Comparison of ENCODE assay signal across 21 cellular contexts in the genomic region with DNA sequence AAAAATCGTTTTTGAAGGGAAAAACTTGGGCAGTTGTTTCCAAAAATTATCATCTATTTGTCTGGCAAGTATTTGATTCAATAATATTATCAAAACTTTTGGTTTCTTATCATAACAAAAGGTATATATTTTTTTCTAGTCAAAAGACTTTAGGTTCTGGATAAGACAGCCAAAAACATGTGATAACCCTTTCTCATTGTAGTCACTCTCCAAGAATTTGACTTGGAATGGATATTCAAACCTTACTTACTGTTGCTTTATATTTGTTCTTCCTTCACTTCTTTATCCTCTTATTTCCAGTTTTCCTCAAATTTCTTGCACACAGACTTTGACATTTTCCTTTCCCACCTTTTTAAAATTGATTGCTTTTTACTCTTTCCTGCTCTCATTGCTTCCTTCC.
A peak's percentile ranks its signal among the peaks of the same experiment; 100 is the strongest.
DNase-seq lines count a peak whose midpoint lies in the region; ATAC-seq, FAIRE-seq and TF ChIP-seq lines count a peak whose summit lies in the region.
"Had no signal": no experiment of that assay in that cellular context is flagged by ENCODE, and none has a peak within 500 bp of the region (broad histone marks: within the 10 kb centered on the region; RNA-seq: fewer than 3 reads in every experiment).

No MANE protein-coding gene starts in this region.

- H3K27me3 ChIP-seq in GM23248 (replicated peaks; ENCODE audit: insufficient read depth) (peaks cover 79% of the 10 kb centered on the region), SK-N-SH (ENCODE audit: insufficient read depth) (no peaks in the 10 kb centered on the region), pancreas (no peaks in the 10 kb centered on the region)
- H3K27me3 ChIP-seq: BE2C had no signal

- WGBS in GM23248 (ENCODE audit: low coverage in 1 of 2, low lambda C conversion rate in 2 of 2, missing lambda C conversion rate in 2 of 2), 2 experiments: 3 to 5% methylated on average over 1 of the region's 1 CpG
- WGBS in SK-N-SH (ENCODE audit: low lambda C conversion rate): 15% methylated on average over 1 of the region's 1 CpG
- WGBS in pancreas, 2 donors: 13 to 20% methylated on average over 1 of the region's 1 CpG

- POLR2A ChIA-PET in SK-N-SH (lab: Yijun Ruan, JAX): no interaction called here

- FAIRE-seq in pancreas (lab: Jason Lieb, UNC) (no peak), frontal cortex (lab: Jason Lieb, UNC) (no peak)
- FAIRE-seq: A204.1 had no signal

- H3K79me2 ChIP-seq in GM23248 (ENCODE audit: insufficient read depth) (no peaks in the 10 kb centered on the region), SK-N-SH (ENCODE audit: insufficient read depth) (no peaks in the 10 kb centered on the region)

- no peaks in the 10 kb centered on the region for H3K9me3 Mint-ChIP-seq in activated naive CD4-positive, alpha-beta T cell treated with anti-CD3 and anti-CD28 coated beads for 36 hours

- no peaks in the 10 kb centered on the region for H3K4me1 ChIP-seq in GM23248 (ENCODE audit: insufficient read depth)
- 0 out of 4 replicates have a peak, but pooled peaks cover 0 to 5% of the 10 kb centered on the region in 2 experiments for H3K4me1 ChIP-seq in SK-N-SH (ENCODE audit: control insufficient read depth in 1 of 2, insufficient read depth in 2 of 2, low read depth in 1 of 2, low read length in 1 of 2)
- H3K4me1 ChIP-seq in pancreas: no peaks in the 10 kb centered on the region

- H3K36me3 ChIP-seq in GM23248 (ENCODE audit: low read depth) (no peaks in the 10 kb centered on the region), SK-N-SH (replicated peaks in 1 of 2; ENCODE audit: control insufficient read depth in 1 of 2, insufficient read depth in 2 of 2, low read length in 1 of 2) (no peaks in the 10 kb centered on the region), pancreas (no peaks in the 10 kb centered on the region)
- H3K36me3 ChIP-seq: BE2C had no signal

- no peak overlapping the region for H3K4me2 ChIP-seq in GM23248 (ENCODE audit: unreplicated experiment)
- no peak overlapping the region for H3K4me2 ChIP-seq in SK-N-SH

- no peak overlapping the region for H3K9ac ChIP-seq in GM23248
- H3K9ac ChIP-seq in SK-N-SH: no peak overlapping the region

- H3F3A ChIP-seq in GM23248 (ENCODE audit: insufficient read depth): no peaks in the 10 kb centered on the region
- peaks cover 1% of the 10 kb centered on the region for H3F3A ChIP-seq in SK-N-SH (replicated peaks; ENCODE audit: insufficient read depth)

- TF ChIP-seq EP300 in SK-N-SH (IDR thresholded peaks at IDR 0.05; ENCODE audit: borderline replicate concordance in 1 of 2, low read depth in 1 of 2, low read length in 1 of 2): 0 out of 4 replicates have a peak, but pooled peaks of 1 of the 2 experiments have one; percentile 8

- H3K27ac ChIP-seq in GM23248 (no peak overlapping the region), SK-N-SH (ENCODE audit: low read depth in 2 of 2, low read length in 1 of 2) (no peak overlapping the region), pancreas (no peak overlapping the region)

- no peaks in the 10 kb centered on the region for H4K20me1 ChIP-seq in GM23248 (ENCODE audit: insufficient read depth)
- H4K20me1 ChIP-seq in SK-N-SH (ENCODE audit: insufficient read depth): no peaks in the 10 kb centered on the region

- in situ Hi-C loops in GM23248 (cut with MboI): loop anchor here (25.0 kb wide), 1 partner anchor 550 kb away; the partner anchor contains the start of gene CPED1

- no peak for TF ChIP-seq RAD21 in SK-N-SH (IDR thresholded peaks at IDR 0.05; ENCODE audit: low read length)

- intact Hi-C loops in pancreas (cut with DNase I): no loop called here
- intact Hi-C loops in activated naive CD4-positive, alpha-beta T cell treated with anti-CD3 and anti-CD28 coated beads for 36 hours (cut with micrococcal nuclease): no loop called here

- peaks cover 2% of the 10 kb centered on the region for H3K27me3 Mint-ChIP-seq in activated naive CD4-positive, alpha-beta T cell treated with anti-CD3 and anti-CD28 coated beads for 36 hours (ENCODE audit: low read depth)
- H3K27me3 Mint-ChIP-seq: CD4-positive, CD25-positive, alpha-beta regulatory T cell had no signal

- no peak overlapping the region for H3K27ac Mint-ChIP-seq in activated naive CD4-positive, alpha-beta T cell treated with anti-CD3 and anti-CD28 coated beads for 36 hours
- H3K27ac Mint-ChIP-seq: CD4-positive, CD25-positive, alpha-beta regulatory T cell had no signal

- no peak overlapping the region for H3K4me3 Mint-ChIP-seq in activated naive CD4-positive, alpha-beta T cell treated with anti-CD3 and anti-CD28 coated beads for 36 hours
- H3K4me3 Mint-ChIP-seq: CD4-positive, CD25-positive, alpha-beta regulatory T cell had no signal

- no peaks in the 10 kb centered on the region for H3K9me2 ChIP-seq in GM23248 (ENCODE audit: insufficient read depth)
- H3K9me2 ChIP-seq in SK-N-SH: no peaks in the 10 kb centered on the region

- DNase-seq in GM23248 (peak; percentile 8), M059J (ENCODE audit: low read depth) (peak; percentile 19), SK-N-SH (no peak), fibroblast of the aortic adventitia (ENCODE audit: low read depth) (peak; percentile 56), pancreas (no peak), frontal cortex (ENCODE audit: low spot score in 2 of 2) (no peak), DMS114 treated with DMSO at 0.1 percent for 48 hours (lab: John Stamatoyannopoulos, UW; ENCODE audit: unreplicated experiment) (no peak)
- DNase-seq in activated naive CD4-positive, alpha-beta T cell treated with anti-CD3 and anti-CD28 coated beads for 36 hours: no peak
- DNase-seq: BE2C; CD4-positive, CD25-positive, alpha-beta regulatory T cell; DMS79; GOT3; Karpas-422; NCI-H1092; NCI-H1436 treated with DMSO at 0.1 percent for 48 hours; NCI-H1930; NCI-H510A; NCI-H774; Right ventricle myocardium superior; SW 1271 had no signal

- TF ChIP-seq CTCF in SK-N-SH (IDR thresholded peaks at IDR 0.05) (no peak), fibroblast of the aortic adventitia (IDR thresholded peaks at IDR 0.05; ENCODE audit: insufficient read depth, low read length) (no peak), pancreas (IDR thresholded peaks at IDR 0.05) (no peak)

- CTCF ChIA-PET in SK-N-SH (lab: Yijun Ruan, JAX): interaction anchor here (1.0 kb wide), 1 partner anchor 11 kb away, joined by 4 read pairs; no protein-coding TSS in a partner anchor
- CTCF ChIA-PET in activated naive CD4-positive, alpha-beta T cell treated with anti-CD3 and anti-CD28 coated beads for 36 hours (lab: Charles Lee): no interaction called here

- H3K9me3 ChIP-seq in GM23248 (ENCODE audit: low read depth) (no peaks in the 10 kb centered on the region), SK-N-SH (no peaks in the 10 kb centered on the region; the same call in 1 of the 2 replicates), pancreas (no peaks in the 10 kb centered on the region)
- H3K9me3 ChIP-seq: BE2C had no signal

- no peak for ATAC-seq in pancreas

- H3K36me3 Mint-ChIP-seq in activated naive CD4-positive, alpha-beta T cell treated with anti-CD3 and anti-CD28 coated beads for 36 hours (ENCODE audit: low read depth): no peaks in the 10 kb centered on the region
- H3K36me3 Mint-ChIP-seq: CD4-positive, CD25-positive, alpha-beta regulatory T cell had no signal

- peaks cover 1% of the 10 kb centered on the region for H3K4me1 Mint-ChIP-seq in activated naive CD4-positive, alpha-beta T cell treated with anti-CD3 and anti-CD28 coated beads for 36 hours (ENCODE audit: low read depth)
- H3K4me1 Mint-ChIP-seq: CD4-positive, CD25-positive, alpha-beta regulatory T cell had no signal

- H2AFZ ChIP-seq in GM23248 (no peak overlapping the region), SK-N-SH (ENCODE audit: low read depth) (peak overlapping the region; percentile 42; the same call in 1 of the 2 replicates)

- H3K4me3 ChIP-seq in GM23248 (no peak overlapping the region), SK-N-SH (ENCODE audit: low read depth in 2 of 2, low read length in 1 of 2) (no peak overlapping the region), fibroblast of the aortic adventitia (ENCODE audit: low read depth, low read length) (no peak overlapping the region), pancreas (no peak overlapping the region)

TF ChIP-seq in SK-N-SH, 30 proteins besides CTCF, POLR2A, EP300 and RAD21:
- TF ChIP-seq SMC3 (IDR thresholded peaks at IDR 0.05; ENCODE audit: low read depth, low read length) (no peak), JUND (IDR thresholded peaks at IDR 0.05) (peak; percentile 31; the same call in 1 of the 2 replicates), FOSL2 (IDR thresholded peaks at IDR 0.05; ENCODE audit: borderline replicate concordance, low read depth) (0 out of 2 replicates have a peak, but pooled peaks have one; percentile 11)

Comparison
In these comparisons a context has a peak if more than half of its experiments do, and no peak if none do; other contexts are left out.
1. DNase-seq: peak in GM23248 (single experiment), M059J (single experiment) and fibroblast of the aortic adventitia (single experiment); none in SK-N-SH (single experiment), pancreas (0 of 6), activated naive CD4-positive, alpha-beta T cell treated with anti-CD3 and anti-CD28 coated beads for 36 hours (single experiment), frontal cortex (0 of 2) and DMS114 treated with DMSO at 0.1 percent for 48 hours (single experiment).